15 cellular contexts compared by ENCODE assay signal in genomic region chr4:3010998-3011397, GRCh38. TPM values are rescaled to one million over a fixed set of nuclear protein-coding genes. Genes with fewer than 3 reads are reported as not detected.
DNase-seq lines count a peak whose midpoint lies in the region; ATAC-seq and TF ChIP-seq lines count a peak whose summit lies in the region.
"Had no signal": no experiment of that assay in that cellular context is flagged by ENCODE, and none has a peak within 500 bp of the region (broad histone marks: within the 10 kb centered on the region; RNA-seq: fewer than 3 reads in every experiment).

No MANE protein-coding gene starts in this region.

- H3K4me1 Mint-ChIP-seq in CD4-positive, alpha-beta memory T cell = no peaks in the 10 kb centered on the region
- no peaks in the 10 kb centered on the region for H3K4me1 Mint-ChIP-seq in activated naive CD4-positive, alpha-beta T cell treated with anti-CD3 and anti-CD28 coated beads, Interleukin-2, amount 10 ng/mL, durations not matched to agents 7 days and 5 days

- no peak overlapping the region for H3K4me3 ChIP-seq in fibroblast of the aortic adventitia (ENCODE audit: low read depth, low read length)
- H3K4me3 ChIP-seq in skeletal muscle cell (ENCODE audit: low read depth, low read length) = no peak overlapping the region
- H3K4me3 ChIP-seq in CD4-positive, alpha-beta memory T cell (ENCODE audit: low read length in 2 of 2) = no peak overlapping the region
- H3K4me3 ChIP-seq in right cardiac atrium (ENCODE audit: low read length) = no peak overlapping the region

- H3K27me3 Mint-ChIP-seq in CD4-positive, alpha-beta memory T cell = peaks cover 7 to 28% of the 10 kb centered on the region in 2 donors
- peaks cover 20% of the 10 kb centered on the region for H3K27me3 Mint-ChIP-seq in activated naive CD4-positive, alpha-beta T cell treated with anti-CD3 and anti-CD28 coated beads, Interleukin-2, amount 10 ng/mL, durations not matched to agents 7 days and 5 days

- H3K27ac Mint-ChIP-seq in CD4-positive, alpha-beta memory T cell = no peak overlapping the region
- no peak overlapping the region for H3K27ac Mint-ChIP-seq in activated naive CD4-positive, alpha-beta T cell treated with anti-CD3 and anti-CD28 coated beads, Interleukin-2, amount 10 ng/mL, durations not matched to agents 7 days and 5 days

- WGBS in right cardiac atrium = 88% methylated on average over 5 of the region's 5 CpGs

- no peaks in the 10 kb centered on the region for H3K36me3 Mint-ChIP-seq in CD4-positive, alpha-beta memory T cell
- H3K36me3 Mint-ChIP-seq in activated naive CD4-positive, alpha-beta T cell treated with anti-CD3 and anti-CD28 coated beads, Interleukin-2, amount 10 ng/mL, durations not matched to agents 7 days and 5 days = no peaks in the 10 kb centered on the region

- CTCF ChIA-PET in CD4-positive, alpha-beta memory T cell (lab: Charles Lee; ENCODE audit: partially characterized antibody) = no interaction called here
- CTCF ChIA-PET in activated naive CD4-positive, alpha-beta T cell treated with anti-CD3 and anti-CD28 coated beads, Interleukin-2, amount 10 ng/mL, durations not matched to agents 7 days and 5 days (lab: Charles Lee) = no interaction called here

- no peak overlapping the region for H3K4me3 Mint-ChIP-seq in CD4-positive, alpha-beta memory T cell
- H3K4me3 Mint-ChIP-seq in activated naive CD4-positive, alpha-beta T cell treated with anti-CD3 and anti-CD28 coated beads, Interleukin-2, amount 10 ng/mL, durations not matched to agents 7 days and 5 days = no peak overlapping the region

- no peaks in the 10 kb centered on the region for H3K36me3 ChIP-seq in CD4-positive, alpha-beta memory T cell (ENCODE audit: insufficient read depth, low read length)
- H3K36me3 ChIP-seq: brain microvascular endothelial cell had no signal

- no peaks in the 10 kb centered on the region for H3K9me3 ChIP-seq in CD4-positive, alpha-beta memory T cell (ENCODE audit: control insufficient read depth in 1 of 2, low read length in 2 of 2)
- H3K9me3 ChIP-seq in right cardiac atrium (ENCODE audit: control insufficient read depth, low read length) = no peaks in the 10 kb centered on the region

- H3K27ac ChIP-seq in CD4-positive, alpha-beta memory T cell (ENCODE audit: low read depth, low read length) = no peak overlapping the region
- H3K27ac ChIP-seq in right cardiac atrium (ENCODE audit: low read length) = no peak overlapping the region
- H3K27ac ChIP-seq: brain microvascular endothelial cell had no signal

- H3K9me3 Mint-ChIP-seq in CD4-positive, alpha-beta memory T cell = no peaks in the 10 kb centered on the region
- H3K9me3 Mint-ChIP-seq in activated naive CD4-positive, alpha-beta T cell treated with anti-CD3 and anti-CD28 coated beads, Interleukin-2, amount 10 ng/mL, durations not matched to agents 7 days and 5 days = no peaks in the 10 kb centered on the region

- intact Hi-C loops in CD4-positive, alpha-beta memory T cell (cut with micrococcal nuclease) = no loop called here
- intact Hi-C loops in right cardiac atrium (cut with DNase I) = no loop called here

- no peaks in the 10 kb centered on the region for H3K4me1 ChIP-seq in CD4-positive, alpha-beta memory T cell (ENCODE audit: insufficient read depth, low read length)
- H3K4me1 ChIP-seq in right cardiac atrium (ENCODE audit: control insufficient read depth, insufficient read depth, low read length) = no peaks in the 10 kb centered on the region

- ATAC-seq in right cardiac atrium = no peak

- DNase-seq in EH (ENCODE audit: low read depth) = peak; percentile 89
- DNase-seq in amniotic epithelial cell (ENCODE audit: low read depth) = peak; percentile 75
- peak; percentile 81 for DNase-seq in fibroblast of the aortic adventitia (ENCODE audit: low read depth)
- peak; percentile 28 for DNase-seq in skeletal muscle cell (ENCODE audit: low read depth)
- DNase-seq in CD4-positive, alpha-beta memory T cell = no peak
- DNase-seq in right cardiac atrium = no peak
- DNase-seq in activated naive CD4-positive, alpha-beta T cell treated with anti-CD3 and anti-CD28 coated beads, Interleukin-2, amount 10 ng/mL, durations not matched to agents 7 days and 5 days = no peak
- DNase-seq in mucosa of gallbladder (ENCODE audit: low spot score) = no peak
- DNase-seq: activated CD8-positive, alpha-beta memory T cell treated with anti-CD3 and anti-CD28 coated beads, Interleukin-2, amount 50 U/mL, for 4 hours; brain microvascular endothelial cell; C1 segment of cervical spinal cord; erythroblast; GDM1; NCI-H1105; NCI-H524 had no signal

- H3K27me3 ChIP-seq in CD4-positive, alpha-beta memory T cell (ENCODE audit: insufficient read depth, low read length) = no peaks in the 10 kb centered on the region
- H3K27me3 ChIP-seq in right cardiac atrium (ENCODE audit: control insufficient read depth, insufficient read depth) = no peaks in the 10 kb centered on the region
- H3K27me3 ChIP-seq: brain microvascular endothelial cell had no signal

- POLR2A ChIA-PET in CD4-positive, alpha-beta memory T cell (lab: Charles Lee; ENCODE audit: partially characterized antibody) = no interaction called here

- TF ChIP-seq CTCF in fibroblast of the aortic adventitia (IDR thresholded peaks at IDR 0.05; ENCODE audit: insufficient read depth, low read length) = no peak

RNA-seq across cellular contexts. Expression of gene GRK4, which starts 47.6 kb away (rescaled TPM):
- 8.6 and 16.5 TPM in 2 replicates for total RNA-seq in fibroblast of the aortic adventitia (ENCODE audit: low replicate concordance)
- 1 to 10 TPM; 2.8 to 3.2 TPM for total RNA-seq in CD4-positive, alpha-beta memory T cell
- 1 to 10 TPM in 1 of 2 donors, under 1 TPM in 1; 0.55 to 1.9 TPM for polyA plus RNA-seq in CD4-positive, alpha-beta memory T cell
- 10 to 100 TPM; 11.6 to 13.1 (median 12.4) TPM for total RNA-seq in right cardiac atrium
- 8.4 TPM for polyA plus RNA-seq in right cardiac atrium
- 7.3 TPM for total RNA-seq in mucosa of gallbladder

RNA-seq across cellular contexts. Expression of gene NOP14, which starts 47.8 kb away (rescaled TPM):
- total RNA-seq in fibroblast of the aortic adventitia (ENCODE audit: low replicate concordance) = 25.6 and 46.7 TPM in 2 replicates
- 10 to 100 TPM; 41.3 to 41.4 TPM for total RNA-seq in CD4-positive, alpha-beta memory T cell
- polyA plus RNA-seq in CD4-positive, alpha-beta memory T cell = 10 to 100 TPM in 1 of 2 donors, 1 to 10 TPM in 1; 2.6 to 35.5 TPM
- 10 to 100 TPM; 15.4 to 19.2 (median 18.4) TPM for total RNA-seq in right cardiac atrium
- 12.0 TPM for polyA plus RNA-seq in right cardiac atrium
- total RNA-seq in mucosa of gallbladder = 17.6 TPM

Comparison
In these comparisons a context has a peak if more than half of its experiments do, and no peak if none do; other contexts are left out.
1. DNase-seq: peak in EH (single experiment), amniotic epithelial cell (single experiment), fibroblast of the aortic adventitia (single experiment) and skeletal muscle cell (single experiment); none in CD4-positive, alpha-beta memory T cell (0 of 5), right cardiac atrium (0 of 3), activated naive CD4-positive, alpha-beta T cell treated with anti-CD3 and anti-CD28 coated beads, Interleukin-2, amount 10 ng/mL, durations not matched to agents 7 days and 5 days (single experiment) and mucosa of gallbladder (single experiment).